9 cellular contexts compared by ENCODE assay signal in genomic region chr10:128247576-128247975, GRCh38.
"Had no signal": no experiment of that assay in that cellular context is flagged by ENCODE, and none has a peak within 500 bp of the region (broad histone marks: within the 10 kb centered on the region; RNA-seq: fewer than 3 reads in every experiment).

No MANE protein-coding gene starts in this region.

- H3K27ac ChIP-seq: GM23248 had no signal

- DNase-seq: GM23248, GOT3, H7, H9, HCEC 1CT, HFFc6 had no signal

- H3K9me3 Mint-ChIP-seq: H9 had no signal

- H3K27ac Mint-ChIP-seq: GM23338, H9, HFFc6 had no signal

- H3K36me3 ChIP-seq: HAP-1 had no signal

- H3K4me2 ChIP-seq: GM23338 had no signal

- H3K9me3 ChIP-seq: HAP-1 had no signal

- H3K9ac ChIP-seq: GM23248 had no signal

- H2AFZ ChIP-seq: GM23248, GM23338 had no signal

- H3K4me1 ChIP-seq: HAP-1 had no signal

- H3K4me3 Mint-ChIP-seq: GM23338, H9, HFFc6 had no signal

- ATAC-seq: GM23338, HCT116 had no signal

- H3K4me3 ChIP-seq: GM23248, GM23338, HAP-1 had no signal
